In genomic region chr2:104026726-104027125, GRCh38 we compare ENCODE assay signal across 23 cellular contexts.
"Had no signal": no experiment of that assay in that cellular context is flagged by ENCODE, and none has a peak within 500 bp of the region (broad histone marks: within the 10 kb centered on the region; RNA-seq: fewer than 3 reads in every experiment).

No MANE protein-coding gene starts in this region.

- H3K27ac Mint-ChIP-seq: activated B cell treated with CpG ODN at 0.5 μM for 24 hours; activated CD4-positive, alpha-beta T cell treated with anti-CD3 and anti-CD28 coated beads for 36 hours; activated naive CD8-positive, alpha-beta T cell treated with anti-CD3 and anti-CD28 coated beads for 36 hours; activated T-helper 2 cell treated with anti-CD3 and anti-CD28 coated beads, Interferon-gamma antibody, Interleukin-2, Interleukin-4, amounts not matched to agents 10 μg/mL and 5 μg/mL and 100 μg/mL, durations not matched to agents 14 hours and 24 hours and 36 hours; mesothelial cell of epicardium; natural killer cell treated with Interleukin-12 subunit alpha and Interleukin-12 subunit beta and Interleukin-15 and Interleukin-18, amount 100 ng/mL, for 72 hours; T-helper 17 cell; type B pancreatic cell had no signal

- DNase-seq: activated B cell treated with CpG ODN at 0.5 μM for 24 hours; activated CD4-positive, alpha-beta T cell treated with anti-CD3 and anti-CD28 coated beads for 36 hours; activated CD4-positive, alpha-beta T cell treated with anti-CD3 and anti-CD28 coated beads, Interleukin-2, amount 50 U/mL, for 48 hours; activated CD8-positive, alpha-beta memory T cell treated with anti-CD3 and anti-CD28 coated beads, Interleukin-2, amount 50 U/mL, for 48 hours; activated naive CD4-positive, alpha-beta T cell treated with Interleukin-2 at 50 U/mL for 16 hours; activated naive CD8-positive, alpha-beta T cell treated with anti-CD3 and anti-CD28 coated beads for 36 hours; activated T-cell treated with anti-CD3 and anti-CD28 coated beads, Interleukin-2, amount 50 U/mL, for 4 hours; effector CD4-positive, alpha-beta T cell; erythroblast; foreskin keratinocyte; left ventricle myocardium inferior; mammary epithelial cell; occipital lobe; stimulated activated CD4-positive, alpha-beta T cell treated with anti-CD3 and anti-CD28 coated beads, Interleukin-4, amount 100 ng/mL, for 1 hour; stimulated activated naive CD4-positive, alpha-beta T cell; T-helper 17 cell had no signal

- H3K36me3 ChIP-seq: cardiac muscle cell, left ventricle myocardium inferior, thoracic aorta, vagina had no signal

- H3K4me3 ChIP-seq: cardiac muscle cell, left ventricle myocardium inferior, thoracic aorta, vagina had no signal

- H3K4me1 ChIP-seq: foreskin keratinocyte, left ventricle myocardium inferior, vagina had no signal

- H3K36me3 Mint-ChIP-seq: activated naive CD8-positive, alpha-beta T cell treated with anti-CD3 and anti-CD28 coated beads for 36 hours; mesothelial cell of epicardium; natural killer cell treated with Interleukin-12 subunit alpha and Interleukin-12 subunit beta and Interleukin-15 and Interleukin-18, amount 100 ng/mL, for 72 hours; type B pancreatic cell had no signal

- H3K4me1 Mint-ChIP-seq: activated B cell treated with CpG ODN at 0.5 μM for 24 hours; activated CD4-positive, alpha-beta T cell treated with anti-CD3 and anti-CD28 coated beads for 36 hours; activated naive CD8-positive, alpha-beta T cell treated with anti-CD3 and anti-CD28 coated beads for 36 hours; T-helper 17 cell had no signal

- H3K9me3 ChIP-seq: left ventricle myocardium inferior, thoracic aorta, vagina had no signal

- H3K27me3 ChIP-seq: cardiac muscle cell, foreskin keratinocyte, vagina had no signal

- H3K4me3 Mint-ChIP-seq: activated B cell treated with CpG ODN at 0.5 μM for 24 hours; activated CD4-positive, alpha-beta T cell treated with anti-CD3 and anti-CD28 coated beads for 36 hours; activated naive CD8-positive, alpha-beta T cell treated with anti-CD3 and anti-CD28 coated beads for 36 hours; activated T-cell treated with anti-CD3 and anti-CD28 coated beads, Interleukin-2, amount 50 U/mL, for 4 hours; mesothelial cell of epicardium; natural killer cell treated with Interleukin-12 subunit alpha and Interleukin-12 subunit beta and Interleukin-15 and Interleukin-18, amount 100 ng/mL, for 72 hours; T-helper 17 cell; type B pancreatic cell had no signal

- ATAC-seq: activated CD4-positive, alpha-beta T cell treated with anti-CD3 and anti-CD28 coated beads for 36 hours; activated T-cell treated with anti-CD3 and anti-CD28 coated beads, Interleukin-2, amount 50 U/mL, for 4 hours; foreskin keratinocyte; natural killer cell treated with Interleukin-12 subunit alpha and Interleukin-12 subunit beta and Interleukin-15 and Interleukin-18, amount 100 ng/mL, for 72 hours; T-helper 17 cell had no signal

- H3K27me3 Mint-ChIP-seq: activated B cell treated with CpG ODN at 0.5 μM for 24 hours; activated CD4-positive, alpha-beta T cell treated with anti-CD3 and anti-CD28 coated beads for 36 hours; natural killer cell treated with Interleukin-12 subunit alpha and Interleukin-12 subunit beta and Interleukin-15 and Interleukin-18, amount 100 ng/mL, for 72 hours; T-helper 17 cell had no signal

- H3K9me3 Mint-ChIP-seq: activated B cell treated with CpG ODN at 0.5 μM for 24 hours; activated naive CD8-positive, alpha-beta T cell treated with anti-CD3 and anti-CD28 coated beads for 36 hours; mesothelial cell of epicardium; type B pancreatic cell had no signal
